ENCODE assay signal across 24 cellular contexts in genomic region chr9:102405218-102405867, GRCh38.
"Had no signal": no experiment of that assay in that cellular context is flagged by ENCODE, and none has a peak within 500 bp of the region (broad histone marks: within the 10 kb centered on the region; RNA-seq: fewer than 3 reads in every experiment).

No MANE protein-coding gene starts in this region.

- H2AFZ ChIP-seq: PC-9 had no signal

- H3K4me3 ChIP-seq: PC-9 had no signal

- H3K4me2 ChIP-seq: PC-9 had no signal

- H3K27ac ChIP-seq: PC-9, VCaP had no signal

- DNase-seq: activated CD4-positive, alpha-beta memory T cell treated with anti-CD3 and anti-CD28 coated beads for 36 hours; activated CD4-positive, alpha-beta T cell treated with anti-CD3 and anti-CD28 coated beads, Interleukin-2, amount 10 ng/mL, durations not matched to agents 7 days and 5 days; activated CD4-positive, CD25-positive, alpha-beta regulatory T cell; activated CD8-positive, alpha-beta memory T cell treated with anti-CD3 and anti-CD28 coated beads for 24 hours; activated gamma-delta T cell; activated naive CD4-positive, alpha-beta T cell treated with anti-CD3 and anti-CD28 coated beads for 36 hours; activated T-cell treated with anti-CD3 and anti-CD28 coated beads for 4 hours; activated T-cell treated with anti-CD3 and anti-CD28 coated beads, Interleukin-2, amount 50 U/mL, for 48 hours; amygdala; central memory CD4-positive, alpha-beta T cell; KG1; NCI-H1048; NCI-H146; NCI-H187 treated with DMSO at 0.1 percent for 48 hours; NCI-H2081 treated with DMSO at 0.1 percent for 48 hours; NCI-H446; NCI-H524; PC-9; SIG-M5; T-cell; T-helper 2 cell; T1000 had no signal

- ATAC-seq: activated T-helper 17 cell treated with anti-CD3 and anti-CD28 coated beads, Interleukin-2, amount 50 U/mL, for 72 hours; T-cell had no signal
